Comparison of ENCODE assay signal across 14 cellular contexts in the genomic region with DNA sequence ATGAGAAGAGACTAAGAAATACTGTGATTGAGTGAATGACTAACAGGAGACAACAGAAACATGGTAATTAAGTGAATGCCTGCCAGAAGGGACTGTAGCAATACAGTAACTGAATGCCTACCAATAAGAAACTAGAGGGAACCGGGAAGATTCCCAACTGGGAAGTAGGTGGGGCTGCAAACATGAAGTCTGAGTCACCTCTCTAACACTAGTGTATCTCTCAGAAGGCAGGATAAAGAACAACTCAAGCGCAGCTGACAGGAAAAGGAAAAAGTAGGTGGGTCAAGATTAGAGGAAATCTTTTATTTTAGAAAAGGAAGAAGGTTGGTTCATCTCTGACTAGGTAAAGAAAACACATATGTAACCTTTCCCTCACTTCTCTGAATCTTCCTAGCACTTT. TPM values are rescaled to one million over a fixed set of nuclear protein-coding genes. Genes with fewer than 3 reads are reported as not detected.
DNase-seq lines count a peak whose midpoint lies in the region; ATAC-seq and TF ChIP-seq lines count a peak whose summit lies in the region.
"Had no signal": no experiment of that assay in that cellular context is flagged by ENCODE, and none has a peak within 500 bp of the region (broad histone marks: within the 10 kb centered on the region; RNA-seq: fewer than 3 reads in every experiment).

No MANE protein-coding gene starts in this region.

- H3K36me3 ChIP-seq in ovary: no peaks in the 10 kb centered on the region

- peak; percentile 90 for ATAC-seq in left colon

- no peaks in the 10 kb centered on the region for H3K4me1 ChIP-seq in ovary (ENCODE audit: insufficient read depth)
- H3K4me1 ChIP-seq: HAP-1 had no signal

- WGBS in ovary, 3 donors: 46 to 58% (median 49%) methylated on average over 2 of the region's 2 CpGs

- H3K27me3 ChIP-seq in ovary: no peaks in the 10 kb centered on the region

- no peak for TF ChIP-seq CTCF in cardiac fibroblast (IDR thresholded peaks at IDR 0.05; ENCODE audit: low read depth, low read length)
- no peak for TF ChIP-seq CTCF in ovary (IDR thresholded peaks at IDR 0.05)

- H3K4me3 ChIP-seq in cardiac fibroblast (replicated peaks in 1 of 2; ENCODE audit: low read depth in 2 of 2, low read length in 2 of 2) (no peak overlapping the region), ovary (no peak overlapping the region)
- H3K4me3 ChIP-seq: HAP-1 had no signal

- TF ChIP-seq POLR2A in ovary (IDR thresholded peaks at IDR 0.05): no peak

- H3K27ac ChIP-seq in ovary: no peak overlapping the region
- H3K27ac ChIP-seq: C4-2B had no signal

- intact Hi-C loops in left colon (cut with DNase I, micrococcal nuclease): no loop called here
- intact Hi-C loops in ovary (cut with DNase I): no loop called here

- TF ChIP-seq EP300 in ovary (IDR thresholded peaks at IDR 0.05): no peak

- H3K9me3 ChIP-seq in ovary: no peaks in the 10 kb centered on the region
- H3K9me3 ChIP-seq: HAP-1 had no signal

- peak; percentile 98 for DNase-seq in A172 (ENCODE audit: low spot score)
- DNase-seq in HK-2 (ENCODE audit: unreplicated experiment): peak; percentile 25
- DNase-seq in cardiac fibroblast (ENCODE audit: low read depth in 2 of 2): peak; percentile 89 to 92
- DNase-seq in left colon: no peak
- no peak for DNase-seq in ureter (ENCODE audit: low spot score)
- no peak for DNase-seq in activated CD8-positive, alpha-beta memory T cell treated with anti-CD3 and anti-CD28 coated beads for 24 hours
- DNase-seq in ovary: no peak
- DNase-seq in activated T-cell treated with anti-CD3 and anti-CD28 coated beads for 4 hours: no peak
- DNase-seq: erythroblast; RPMI8226; stimulated activated naive CD4-positive, alpha-beta T cell treated with Interleukin-2 at 50 U/mL for 16 hours had no signal

RNA-seq across cellular contexts. Expression of gene C11orf42, which starts 14.0 kb away (rescaled TPM):
- not detected in 2 replicates for total RNA-seq in A172 (2014; rRNA removed; shearing (Covaris generic))
- not detected for total RNA-seq in left colon
- total RNA-seq in ureter: not detected
- not detected for total RNA-seq in ovary
- polyA plus RNA-seq in ovary: not detected
- total RNA-seq: osteocyte had no signal

RNA-seq across cellular contexts. Expression of gene FHIP1B, which starts 15.1 kb away (rescaled TPM):
- total RNA-seq in A172 (2014; rRNA removed; shearing (Covaris generic)): 9.6 and 13.1 TPM in 2 replicates
- 100 to 1,000 TPM in 1 of 2 donors, 10 to 100 TPM in 1; 93.2 to 103 TPM for total RNA-seq in left colon
- 49.5 TPM for total RNA-seq in ureter
- 10 to 100 TPM; 26.9 to 59.1 (median 35.7) TPM for total RNA-seq in ovary
- polyA plus RNA-seq in ovary: 10 to 100 TPM; 15.9 to 43.8 TPM

RNA-seq across cellular contexts. Expression of gene CNGA4, which starts 19.5 kb away (rescaled TPM):
- 0.17 TPM in 1 of 2 replicates, not detected in the other for total RNA-seq in A172 (2014; rRNA removed; shearing (Covaris generic))
- under 1 TPM in 1 of 2 donors, not detected in 1; 0.14 TPM for total RNA-seq in left colon
- total RNA-seq in ureter: 0.26 TPM
- 1 to 10 TPM in 2 of 7 donors, under 1 TPM in 5; 0.18 to 2.9 (median 0.72) TPM for total RNA-seq in ovary
- under 1 TPM; 0.10 to 0.38 TPM for polyA plus RNA-seq in ovary
- total RNA-seq: osteocyte had no signal

RNA-seq across cellular contexts. Expression of gene OR52W1, which starts 20.3 kb away (rescaled TPM):
- total RNA-seq in A172 (2014; rRNA removed; shearing (Covaris generic)): not detected in 2 replicates
- total RNA-seq in left colon: not detected
- total RNA-seq in ureter: not detected
- total RNA-seq in ovary: not detected
- polyA plus RNA-seq in ovary: not detected
- total RNA-seq: osteocyte had no signal

RNA-seq across cellular contexts. Expression of gene CCKBR, which starts 40.3 kb away (rescaled TPM):
- not detected in 2 replicates for total RNA-seq in A172 (2014; rRNA removed; shearing (Covaris generic))
- total RNA-seq in left colon (not detected), ureter (not detected), ovary (1 to 10 TPM in 1 of 7 donors, under 1 TPM in 2, not detected in 4; 0.42 to 4.3 (median 0.80) TPM)
- polyA plus RNA-seq in ovary: 1 to 10 TPM in 1 of 2 donors, under 1 TPM in 1; 0.35 to 8.1 TPM
- total RNA-seq: osteocyte had no signal

Comparison
In these comparisons a context has a peak if more than half of its experiments do, and no peak if none do; other contexts are left out.
1. DNase-seq: peak in A172 (single experiment), HK-2 (single experiment) and cardiac fibroblast (2 of 2); none in left colon (0 of 2), ureter (single experiment), activated CD8-positive, alpha-beta memory T cell treated with anti-CD3 and anti-CD28 coated beads for 24 hours (single experiment), ovary (0 of 5) and activated T-cell treated with anti-CD3 and anti-CD28 coated beads for 4 hours (single experiment).